8 cellular contexts compared by ENCODE assay signal in the genomic region with DNA sequence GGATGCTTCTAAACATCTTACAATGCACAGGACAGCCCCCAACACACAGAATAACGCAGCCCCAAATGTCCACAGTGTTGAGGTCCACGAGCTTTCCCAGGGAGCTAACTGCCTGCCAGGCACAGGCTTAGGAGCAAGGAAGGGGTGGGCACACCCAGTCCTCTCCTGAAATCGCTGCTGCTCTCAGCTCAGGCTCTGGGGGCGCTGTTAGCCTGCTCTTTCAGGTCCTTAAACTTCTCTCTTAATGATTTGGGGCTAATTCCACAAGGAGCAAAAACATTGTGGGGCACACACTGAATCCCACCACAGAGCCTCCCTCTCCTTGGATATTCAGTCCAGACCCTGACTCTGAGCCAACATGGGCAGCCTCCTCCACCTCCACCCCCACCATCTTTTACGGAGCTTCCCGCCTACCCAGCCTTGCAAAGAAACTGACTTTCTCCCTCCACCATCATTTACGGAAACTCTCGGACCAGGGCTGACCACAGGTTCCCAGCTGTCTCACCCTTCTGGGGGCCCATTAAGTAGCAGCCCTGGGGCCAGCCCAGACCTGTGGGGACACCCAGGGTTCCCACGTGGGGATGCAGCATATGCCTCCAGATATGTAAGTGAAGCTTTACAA. TPM values are rescaled to one million over a fixed set of nuclear protein-coding genes. Genes with fewer than 3 reads are reported as not detected.
DNase-seq lines count a peak whose midpoint lies in the region; ATAC-seq and FAIRE-seq lines count a peak whose summit lies in the region.

No MANE protein-coding gene starts in this region.

- H3K27me3 Mint-ChIP-seq in activated CD8-positive, alpha-beta memory T cell treated with anti-CD3 and anti-CD28 coated beads, Interleukin-2, amount 10 ng/mL, durations not matched to agents 7 days and 5 days, result peaks cover 43% of the 10 kb centered on the region
- peaks cover 23% of the 10 kb centered on the region for H3K27me3 Mint-ChIP-seq in activated naive CD4-positive, alpha-beta T cell treated with anti-CD3 and anti-CD28 coated beads for 36 hours (ENCODE audit: low read depth)

- H3K4me1 Mint-ChIP-seq in activated CD8-positive, alpha-beta memory T cell treated with anti-CD3 and anti-CD28 coated beads, Interleukin-2, amount 10 ng/mL, durations not matched to agents 7 days and 5 days, result peaks cover 10% of the 10 kb centered on the region
- H3K4me1 Mint-ChIP-seq in activated naive CD4-positive, alpha-beta T cell treated with anti-CD3 and anti-CD28 coated beads for 36 hours (ENCODE audit: low read depth), result peaks cover 18% of the 10 kb centered on the region

- intact Hi-C loops in activated naive CD4-positive, alpha-beta T cell treated with anti-CD3 and anti-CD28 coated beads for 36 hours (cut with micrococcal nuclease), result loop anchor here (2.0 to 5.0 kb wide), 3 partner anchors 37 to 171 kb away; a partner anchor contains a TSS

- CTCF ChIA-PET in activated CD8-positive, alpha-beta memory T cell treated with anti-CD3 and anti-CD28 coated beads, Interleukin-2, amount 10 ng/mL, durations not matched to agents 7 days and 5 days (lab: Charles Lee), result interaction anchor here (0.6 to 3.5 kb wide), 33 partner anchors 8 to 292 kb away, joined by 3 to 22 read pairs (median 4); a partner anchor contains a TSS
- CTCF ChIA-PET in activated naive CD4-positive, alpha-beta T cell treated with anti-CD3 and anti-CD28 coated beads for 36 hours (lab: Charles Lee), result interaction anchor here (0.6 to 1.8 kb wide), 12 partner anchors 10 to 215 kb away, joined by 3 to 7 read pairs (median 4); a partner anchor contains a TSS

- FAIRE-seq in frontal cortex (lab: Jason Lieb, UNC), result no peak

- peak; percentile 53 for DNase-seq in activated CD8-positive, alpha-beta memory T cell treated with anti-CD3 and anti-CD28 coated beads, Interleukin-2, amount 10 ng/mL, durations not matched to agents 7 days and 5 days
- DNase-seq in activated CD8-positive, alpha-beta memory T cell treated with anti-CD3 and anti-CD28 coated beads for 24 hours, result no peak
- DNase-seq in NAMALWA (ENCODE audit: low spot score), result peak; percentile 56
- peak; percentile 61 for DNase-seq in activated naive CD4-positive, alpha-beta T cell treated with anti-CD3 and anti-CD28 coated beads for 36 hours
- DNase-seq in iPS-NIHi11 (ENCODE audit: low spot score), result peak; percentile 77
- peak; percentile 27 for DNase-seq in superior temporal gyrus (ENCODE audit: extremely low spot score)
- no peak for DNase-seq in frontal cortex (ENCODE audit: low spot score in 2 of 2)
- DNase-seq in NCI-H1105 treated with DMSO at 0.1 percent for 48 hours (lab: John Stamatoyannopoulos, UW), result no peak

- no peak overlapping the region for H3K4me3 Mint-ChIP-seq in activated CD8-positive, alpha-beta memory T cell treated with anti-CD3 and anti-CD28 coated beads, Interleukin-2, amount 10 ng/mL, durations not matched to agents 7 days and 5 days
- H3K4me3 Mint-ChIP-seq in activated naive CD4-positive, alpha-beta T cell treated with anti-CD3 and anti-CD28 coated beads for 36 hours, result no peak overlapping the region

- H3K9me3 Mint-ChIP-seq in activated CD8-positive, alpha-beta memory T cell treated with anti-CD3 and anti-CD28 coated beads, Interleukin-2, amount 10 ng/mL, durations not matched to agents 7 days and 5 days (ENCODE audit: low read depth), result peaks cover 3% of the 10 kb centered on the region
- H3K9me3 Mint-ChIP-seq in activated naive CD4-positive, alpha-beta T cell treated with anti-CD3 and anti-CD28 coated beads for 36 hours, result no peaks in the 10 kb centered on the region

- no peaks in the 10 kb centered on the region for H3K36me3 Mint-ChIP-seq in activated CD8-positive, alpha-beta memory T cell treated with anti-CD3 and anti-CD28 coated beads, Interleukin-2, amount 10 ng/mL, durations not matched to agents 7 days and 5 days
- no peaks in the 10 kb centered on the region for H3K36me3 Mint-ChIP-seq in activated naive CD4-positive, alpha-beta T cell treated with anti-CD3 and anti-CD28 coated beads for 36 hours (ENCODE audit: low read depth)

- no peak overlapping the region for H3K27ac Mint-ChIP-seq in activated CD8-positive, alpha-beta memory T cell treated with anti-CD3 and anti-CD28 coated beads, Interleukin-2, amount 10 ng/mL, durations not matched to agents 7 days and 5 days
- no peak overlapping the region for H3K27ac Mint-ChIP-seq in activated naive CD4-positive, alpha-beta T cell treated with anti-CD3 and anti-CD28 coated beads for 36 hours

- peak; percentile 45 for ATAC-seq in activated CD8-positive, alpha-beta memory T cell treated with anti-CD3 and anti-CD28 coated beads, Interleukin-2, amount 10 ng/mL, durations not matched to agents 7 days and 5 days

RNA-seq across cellular contexts. Expression of a gene that starts 1.1 kb away (rescaled TPM):
- not detected for total RNA-seq in activated CD8-positive, alpha-beta memory T cell treated with anti-CD3 and anti-CD28 coated beads, Interleukin-2, amount 10 ng/mL, durations not matched to agents 7 days and 5 days
- not detected for total RNA-seq in activated naive CD4-positive, alpha-beta T cell treated with anti-CD3 and anti-CD28 coated beads for 36 hours
- total RNA-seq in frontal cortex, result not detected

RNA-seq across cellular contexts. Expression of a gene that starts 20.3 kb away (rescaled TPM):
- 1 to 10 TPM in 1 of 2 experiments, under 1 TPM in 1; 0.56 to 1.5 TPM for total RNA-seq in activated CD8-positive, alpha-beta memory T cell treated with anti-CD3 and anti-CD28 coated beads, Interleukin-2, amount 10 ng/mL, durations not matched to agents 7 days and 5 days
- not detected for total RNA-seq in activated naive CD4-positive, alpha-beta T cell treated with anti-CD3 and anti-CD28 coated beads for 36 hours
- total RNA-seq in frontal cortex, result not detected

RNA-seq across cellular contexts. Expression of a gene that starts 25.8 kb away (rescaled TPM):
- not detected for total RNA-seq in activated CD8-positive, alpha-beta memory T cell treated with anti-CD3 and anti-CD28 coated beads, Interleukin-2, amount 10 ng/mL, durations not matched to agents 7 days and 5 days
- not detected for total RNA-seq in activated naive CD4-positive, alpha-beta T cell treated with anti-CD3 and anti-CD28 coated beads for 36 hours
- not detected for total RNA-seq in frontal cortex

RNA-seq across cellular contexts. Expression of a gene that starts 35.0 kb away (rescaled TPM):
- not detected for total RNA-seq in activated CD8-positive, alpha-beta memory T cell treated with anti-CD3 and anti-CD28 coated beads, Interleukin-2, amount 10 ng/mL, durations not matched to agents 7 days and 5 days
- not detected for total RNA-seq in activated naive CD4-positive, alpha-beta T cell treated with anti-CD3 and anti-CD28 coated beads for 36 hours
- total RNA-seq in frontal cortex, result not detected

RNA-seq across cellular contexts. Expression of a gene that starts 57.3 kb away (rescaled TPM):
- total RNA-seq in activated CD8-positive, alpha-beta memory T cell treated with anti-CD3 and anti-CD28 coated beads, Interleukin-2, amount 10 ng/mL, durations not matched to agents 7 days and 5 days, result not detected
- total RNA-seq in activated naive CD4-positive, alpha-beta T cell treated with anti-CD3 and anti-CD28 coated beads for 36 hours, result not detected
- under 0.01 TPM for total RNA-seq in frontal cortex

Comparison
In these comparisons a context has a peak if more than half of its experiments do, and no peak if none do; other contexts are left out.
1. DNase-seq: peak in activated CD8-positive, alpha-beta memory T cell treated with anti-CD3 and anti-CD28 coated beads, Interleukin-2, amount 10 ng/mL, durations not matched to agents 7 days and 5 days (single experiment), NAMALWA (single experiment), activated naive CD4-positive, alpha-beta T cell treated with anti-CD3 and anti-CD28 coated beads for 36 hours (single experiment), iPS-NIHi11 (single experiment) and superior temporal gyrus (single experiment); none in activated CD8-positive, alpha-beta memory T cell treated with anti-CD3 and anti-CD28 coated beads for 24 hours (single experiment), frontal cortex (0 of 2) and NCI-H1105 treated with DMSO at 0.1 percent for 48 hours (single experiment).